13 cellular contexts compared by ENCODE assay signal in genomic region chr9:108727580-108728056, GRCh38.
A peak's percentile ranks its signal among the peaks of the same experiment; 100 is the strongest.
DNase-seq lines count a peak whose midpoint lies in the region; ATAC-seq and TF ChIP-seq lines count a peak whose summit lies in the region.
"Had no signal": no experiment of that assay in that cellular context is flagged by ENCODE, and none has a peak within 500 bp of the region (broad histone marks: within the 10 kb centered on the region; RNA-seq: fewer than 3 reads in every experiment).

No MANE protein-coding gene starts in this region.

- H3K4me1 ChIP-seq in neural progenitor cell (no peaks in the 10 kb centered on the region), Karpas-422 (ENCODE audit: low read length) (no peaks in the 10 kb centered on the region)
- H3K4me1 ChIP-seq: body of pancreas had no signal

- H3K4me3 ChIP-seq in neural progenitor cell (no peak overlapping the region), Karpas-422 (ENCODE audit: low read length) (no peak overlapping the region)
- H3K4me3 ChIP-seq: body of pancreas had no signal

- peaks cover 7% of the 10 kb centered on the region for H3K27me3 Mint-ChIP-seq in neural progenitor cell (ENCODE audit: insufficient read depth, low read depth)
- no peaks in the 10 kb centered on the region for H3K27me3 Mint-ChIP-seq in activated naive CD8-positive, alpha-beta T cell treated with anti-CD3 and anti-CD28 coated beads for 36 hours
- H3K27me3 Mint-ChIP-seq: activated CD4-positive, alpha-beta T cell treated with anti-CD3 and anti-CD28 coated beads, Interleukin-2, amount 10 ng/mL, durations not matched to agents 7 days and 5 days had no signal

- H3K9me2 ChIP-seq in Karpas-422 (replicated peaks; ENCODE audit: insufficient read depth, low read length): no peaks in the 10 kb centered on the region

- H3K9me3 ChIP-seq in neural progenitor cell (ENCODE audit: low read depth): no peaks in the 10 kb centered on the region
- H3K9me3 ChIP-seq in Karpas-422 (ENCODE audit: low read length): no peaks in the 10 kb centered on the region
- H3K9me3 ChIP-seq: body of pancreas had no signal

- no peak for TF ChIP-seq CTCF in neural progenitor cell (IDR thresholded peaks at IDR 0.05)

- H3K9ac ChIP-seq in neural progenitor cell: no peak overlapping the region
- no peak overlapping the region for H3K9ac ChIP-seq in Karpas-422 (ENCODE audit: low read length)
- H3K9ac ChIP-seq: KMS-11 had no signal

- DNase-seq in C1 segment of cervical spinal cord (lab: John Stamatoyannopoulos, UW) (peak in 11 of 14 donors; percentile 11 to 74 (median 46)), NOMO-1 (lab: John Stamatoyannopoulos, UW; ENCODE audit: unreplicated experiment in 2 of 2) (peak; percentile 64 to 72), fibroblast of the conjunctiva (ENCODE audit: low read depth) (peak; percentile 17), neural progenitor cell (ENCODE audit: low spot score) (no peak), Karpas-422 (no peak), foreskin melanocyte (no peak)
- DNase-seq in activated naive CD8-positive, alpha-beta T cell treated with anti-CD3 and anti-CD28 coated beads for 36 hours: no peak
- DNase-seq: activated CD4-positive, alpha-beta T cell treated with anti-CD3 and anti-CD28 coated beads, Interleukin-2, amount 10 ng/mL, durations not matched to agents 7 days and 5 days; DMS53 had no signal

- no peak for ATAC-seq in GM21723 (IDR thresholded peaks at IDR 0.05; ENCODE audit: unreplicated experiment)
- ATAC-seq: body of pancreas, T-cell had no signal

- no peaks in the 10 kb centered on the region for H3K27me3 ChIP-seq in neural progenitor cell
- H3K27me3 ChIP-seq in Karpas-422 (ENCODE audit: low read length): no peaks in the 10 kb centered on the region
- H3K27me3 ChIP-seq: body of pancreas had no signal

- peaks cover 6% of the 10 kb centered on the region for H3K9me3 Mint-ChIP-seq in neural progenitor cell
- H3K9me3 Mint-ChIP-seq in activated naive CD8-positive, alpha-beta T cell treated with anti-CD3 and anti-CD28 coated beads for 36 hours: peaks cover 7% of the 10 kb centered on the region
- H3K9me3 Mint-ChIP-seq: activated CD4-positive, alpha-beta T cell treated with anti-CD3 and anti-CD28 coated beads, Interleukin-2, amount 10 ng/mL, durations not matched to agents 7 days and 5 days had no signal

- H3K27ac ChIP-seq in neural progenitor cell (no peak overlapping the region), Karpas-422 (ENCODE audit: low read length) (no peak overlapping the region)
- H3K27ac ChIP-seq: body of pancreas, KMS-11 had no signal

- H4K20me1 ChIP-seq in neural progenitor cell (ENCODE audit: low read depth) (no peaks in the 10 kb centered on the region), Karpas-422 (ENCODE audit: insufficient read depth, low read depth, low read length) (no peaks in the 10 kb centered on the region)

- no peaks in the 10 kb centered on the region for H3K4me1 Mint-ChIP-seq in neural progenitor cell
- H3K4me1 Mint-ChIP-seq in activated naive CD8-positive, alpha-beta T cell treated with anti-CD3 and anti-CD28 coated beads for 36 hours: no peaks in the 10 kb centered on the region
- H3K4me1 Mint-ChIP-seq: activated CD4-positive, alpha-beta T cell treated with anti-CD3 and anti-CD28 coated beads, Interleukin-2, amount 10 ng/mL, durations not matched to agents 7 days and 5 days; T-cell had no signal

- no peak overlapping the region for H3K4me3 Mint-ChIP-seq in neural progenitor cell
- H3K4me3 Mint-ChIP-seq in activated naive CD8-positive, alpha-beta T cell treated with anti-CD3 and anti-CD28 coated beads for 36 hours: no peak overlapping the region
- H3K4me3 Mint-ChIP-seq: activated CD4-positive, alpha-beta T cell treated with anti-CD3 and anti-CD28 coated beads, Interleukin-2, amount 10 ng/mL, durations not matched to agents 7 days and 5 days; T-cell had no signal

- no peaks in the 10 kb centered on the region for H3F3A ChIP-seq in neural progenitor cell (ENCODE audit: low read depth)

- H3K4me2 ChIP-seq in neural progenitor cell: no peak overlapping the region
- no peak overlapping the region for H3K4me2 ChIP-seq in Karpas-422 (ENCODE audit: low read depth, low read length, poor library complexity, severe bottlenecking)
- H3K4me2 ChIP-seq: KMS-11 had no signal

- H3K36me3 Mint-ChIP-seq in neural progenitor cell: no peaks in the 10 kb centered on the region
- H3K36me3 Mint-ChIP-seq in activated naive CD8-positive, alpha-beta T cell treated with anti-CD3 and anti-CD28 coated beads for 36 hours: no peaks in the 10 kb centered on the region
- H3K36me3 Mint-ChIP-seq: T-cell had no signal

- H3K36me3 ChIP-seq in neural progenitor cell (no peaks in the 10 kb centered on the region), Karpas-422 (ENCODE audit: insufficient read depth, low read length) (no peaks in the 10 kb centered on the region)

- peak overlapping the region; percentile 42 for H2AFZ ChIP-seq in neural progenitor cell (replicated peaks)
- no peak overlapping the region for H2AFZ ChIP-seq in Karpas-422 (ENCODE audit: low read length)

- no peak overlapping the region for H3K27ac Mint-ChIP-seq in neural progenitor cell
- H3K27ac Mint-ChIP-seq in activated naive CD8-positive, alpha-beta T cell treated with anti-CD3 and anti-CD28 coated beads for 36 hours: no peak overlapping the region
- H3K27ac Mint-ChIP-seq: activated CD4-positive, alpha-beta T cell treated with anti-CD3 and anti-CD28 coated beads, Interleukin-2, amount 10 ng/mL, durations not matched to agents 7 days and 5 days; T-cell had no signal

- no peaks in the 10 kb centered on the region for H3K79me2 ChIP-seq in neural progenitor cell (ENCODE audit: low read depth)
- H3K79me2 ChIP-seq in Karpas-422 (ENCODE audit: low read length): no peaks in the 10 kb centered on the region

Comparison
In these comparisons a context has a peak if more than half of its experiments do, and no peak if none do; other contexts are left out.
1. DNase-seq: peak in C1 segment of cervical spinal cord (11 of 14), NOMO-1 (2 of 2) and fibroblast of the conjunctiva (single experiment); none in neural progenitor cell (single experiment), activated naive CD8-positive, alpha-beta T cell treated with anti-CD3 and anti-CD28 coated beads for 36 hours (single experiment), Karpas-422 (single experiment) and foreskin melanocyte (single experiment).